In the genomic region with DNA sequence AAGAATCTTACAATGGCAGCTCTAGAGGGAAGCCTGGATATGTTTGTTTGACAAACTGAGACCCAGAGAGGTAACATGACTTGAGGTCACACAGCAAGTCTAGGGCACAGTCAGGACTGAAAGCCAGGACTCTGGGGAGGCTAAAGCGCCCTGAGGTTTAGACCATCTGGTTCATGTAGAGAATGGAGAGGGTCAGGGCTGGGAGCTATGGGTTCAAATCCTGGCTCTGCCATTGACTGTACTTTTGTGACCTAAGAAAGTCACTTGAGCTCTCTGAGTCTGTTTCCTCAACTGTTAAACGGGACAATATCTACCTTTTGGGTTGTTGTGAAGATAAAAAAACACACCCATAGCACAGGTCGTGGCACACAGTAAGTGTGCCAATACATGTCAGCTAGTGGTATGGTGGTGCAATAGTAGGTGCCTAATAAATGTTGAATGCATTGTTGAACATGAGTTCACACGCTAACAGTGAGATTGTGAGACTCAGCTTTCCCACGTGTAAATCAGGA, we compare ENCODE assay signal across 8 cellular contexts. TPM values are rescaled to one million over a fixed set of nuclear protein-coding genes. Genes with fewer than 3 reads are reported as not detected.
DNase-seq lines count a peak whose midpoint lies in the region; ATAC-seq lines count a peak whose summit lies in the region.

No MANE protein-coding gene starts in this region.

- H3K9ac ChIP-seq in subcutaneous abdominal adipose tissue (ENCODE audit: low read length in 5 of 5), result peak overlapping the region; percentile 69 to 88 (median 87)

- peak overlapping the region; percentile 96 for H3K4me3 Mint-ChIP-seq in T-helper 1 cell treated with Interleukin-12 subunit alpha and Interleukin-12 subunit beta and Interleukin-4 antibody, amounts not matched to agents 30 μg/mL and 1 μg/mL, for 36 hours
- peak overlapping the region; percentile 86 to 97 (median 90) for H3K4me3 Mint-ChIP-seq in immature natural killer cell

- H3K27me3 ChIP-seq in subcutaneous abdominal adipose tissue (ENCODE audit: control insufficient read depth in 5 of 5, insufficient read depth in 4 of 5, low read length in 5 of 5), result no peaks in the 10 kb centered on the region

- DNase-seq in T-helper 1 cell (no peak), immature natural killer cell (no peak), dedifferentiated amniotic fluid mesenchymal stem cell (ENCODE audit: extremely low spot score) (no peak), NCI-H1092 treated with DMSO at 0.1 percent for 48 hours (lab: John Stamatoyannopoulos, UW) (no peak)
- DNase-seq in activated naive CD4-positive, alpha-beta T cell treated with anti-CD3 and anti-CD28 coated beads, Interleukin-2, amount 50 U/mL, for 72 hours (ENCODE audit: low spot score in 2 of 2), result no peak

- no peaks in the 10 kb centered on the region for H3K36me3 ChIP-seq in subcutaneous abdominal adipose tissue (ENCODE audit: control insufficient read depth in 5 of 5, insufficient read depth in 5 of 5, low read length in 5 of 5)

- H3K27ac Mint-ChIP-seq in T-helper 1 cell treated with Interleukin-12 subunit alpha and Interleukin-12 subunit beta and Interleukin-4 antibody, amounts not matched to agents 30 μg/mL and 1 μg/mL, for 36 hours, result peak overlapping the region; percentile 96
- peak overlapping the region; percentile 85 to 93 for H3K27ac Mint-ChIP-seq in activated naive CD4-positive, alpha-beta T cell treated with anti-CD3 and anti-CD28 coated beads, Interleukin-2, amount 50 U/mL, for 72 hours
- peak overlapping the region; percentile 89 to 97 (median 94) for H3K27ac Mint-ChIP-seq in immature natural killer cell

- peaks cover 28% of the 10 kb centered on the region for H3K4me1 Mint-ChIP-seq in T-helper 1 cell treated with Interleukin-12 subunit alpha and Interleukin-12 subunit beta and Interleukin-4 antibody, amounts not matched to agents 30 μg/mL and 1 μg/mL, for 36 hours (ENCODE audit: low read depth)
- H3K4me1 Mint-ChIP-seq in immature natural killer cell, result peaks cover 13 to 25% of the 10 kb centered on the region in 2 donors

- H3K27me3 Mint-ChIP-seq in T-helper 1 cell treated with Interleukin-12 subunit alpha and Interleukin-12 subunit beta and Interleukin-4 antibody, amounts not matched to agents 30 μg/mL and 1 μg/mL, for 36 hours (ENCODE audit: low read depth), result peaks cover 18% of the 10 kb centered on the region
- peaks cover 15 to 26% (median 16%) of the 10 kb centered on the region in 3 donors for H3K27me3 Mint-ChIP-seq in immature natural killer cell (ENCODE audit: low read depth in 3 of 3)

- no peak for ATAC-seq in activated naive CD4-positive, alpha-beta T cell treated with anti-CD3 and anti-CD28 coated beads, Interleukin-2, amount 50 U/mL, for 72 hours
- ATAC-seq in GM19324 (IDR thresholded peaks at IDR 0.05; ENCODE audit: low FRiP score, unreplicated experiment), result no peak

- no peaks in the 10 kb centered on the region for H3K9me3 ChIP-seq in subcutaneous abdominal adipose tissue (ENCODE audit: control insufficient read depth in 5 of 5, low read length in 5 of 5)

- H3K9me3 Mint-ChIP-seq in T-helper 1 cell treated with Interleukin-12 subunit alpha and Interleukin-12 subunit beta and Interleukin-4 antibody, amounts not matched to agents 30 μg/mL and 1 μg/mL, for 36 hours, result no peaks in the 10 kb centered on the region
- no peaks in the 10 kb centered on the region for H3K9me3 Mint-ChIP-seq in activated naive CD4-positive, alpha-beta T cell treated with anti-CD3 and anti-CD28 coated beads, Interleukin-2, amount 50 U/mL, for 72 hours
- no peaks in the 10 kb centered on the region for H3K9me3 Mint-ChIP-seq in immature natural killer cell

- peak overlapping the region; percentile 86 to 98 (median 87) for H3K4me3 ChIP-seq in subcutaneous abdominal adipose tissue (ENCODE audit: low read depth in 1 of 5, low read length in 5 of 5)

- H3K27ac ChIP-seq in subcutaneous abdominal adipose tissue (ENCODE audit: low read depth, low read length), result no peak overlapping the region

- no peaks in the 10 kb centered on the region for H3K36me3 Mint-ChIP-seq in T-helper 1 cell treated with Interleukin-12 subunit alpha and Interleukin-12 subunit beta and Interleukin-4 antibody, amounts not matched to agents 30 μg/mL and 1 μg/mL, for 36 hours (ENCODE audit: low read depth)
- no peaks in the 10 kb centered on the region for H3K36me3 Mint-ChIP-seq in activated naive CD4-positive, alpha-beta T cell treated with anti-CD3 and anti-CD28 coated beads, Interleukin-2, amount 50 U/mL, for 72 hours
- H3K36me3 Mint-ChIP-seq in immature natural killer cell, result no peaks in the 10 kb centered on the region

- H3K4me1 ChIP-seq in subcutaneous abdominal adipose tissue (ENCODE audit: control insufficient read depth in 5 of 5, insufficient read depth in 5 of 5, low read length in 5 of 5), result peaks cover 7 to 29% (median 23%) of the 10 kb centered on the region in 5 donors

RNA-seq across cellular contexts. Expression of a gene that starts 1.0 kb away (rescaled TPM):
- total RNA-seq in activated naive CD4-positive, alpha-beta T cell treated with anti-CD3 and anti-CD28 coated beads, Interleukin-2, amount 50 U/mL, for 72 hours, result 1 to 10 TPM; 4.3 to 5.1 TPM
- 1 to 10 TPM in 1 of 3 donors, under 1 TPM in 2; 0.09 to 1.8 (median 0.53) TPM for polyA plus RNA-seq in immature natural killer cell

RNA-seq across cellular contexts. Expression of a gene that starts 26.2 kb away (rescaled TPM):
- 10 to 100 TPM; 13.2 to 20.6 TPM for total RNA-seq in activated naive CD4-positive, alpha-beta T cell treated with anti-CD3 and anti-CD28 coated beads, Interleukin-2, amount 50 U/mL, for 72 hours
- 10 to 100 TPM; 19.3 to 34.7 (median 25.3) TPM for polyA plus RNA-seq in immature natural killer cell
